Comparison of ENCODE assay signal across 17 cellular contexts in the genomic region with DNA sequence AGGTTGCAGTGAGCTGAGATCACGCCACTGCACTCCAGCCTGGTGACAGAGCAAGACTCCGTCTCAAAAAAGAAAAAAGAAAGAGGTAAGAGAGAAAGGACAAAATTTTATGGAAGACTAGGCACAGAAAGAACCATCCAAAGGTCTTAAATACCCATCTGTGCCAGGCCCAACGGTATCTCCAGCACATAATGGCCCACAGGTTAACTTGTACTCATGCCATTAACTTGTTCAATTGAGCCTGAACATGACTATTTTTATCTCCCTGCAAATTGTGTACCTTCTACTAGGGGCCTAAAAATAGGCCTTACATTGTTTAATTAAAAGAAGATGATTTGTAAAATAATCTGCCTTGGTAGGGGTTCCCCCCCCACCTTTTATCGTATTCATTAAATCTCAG.
"Had no signal": no experiment of that assay in that cellular context is flagged by ENCODE, and none has a peak within 500 bp of the region (broad histone marks: within the 10 kb centered on the region; RNA-seq: fewer than 3 reads in every experiment).

No MANE protein-coding gene starts in this region.

- H3K4me3 Mint-ChIP-seq: activated CD8-positive, alpha-beta memory T cell treated with anti-CD3 and anti-CD28 coated beads, Interleukin-2, amount 10 ng/mL, durations not matched to agents 7 days and 5 days; activated T-cell treated with anti-CD3 and anti-CD28 coated beads, Interleukin-2, amount 50 U/mL, for 4 hours; neural crest cell; WTC11 had no signal

- DNase-seq: activated CD4-positive, alpha-beta T cell treated with anti-CD3 and anti-CD28 coated beads, Interleukin-2, amount 50 U/mL, for 1 hour; activated CD8-positive, alpha-beta memory T cell treated with anti-CD3 and anti-CD28 coated beads, Interleukin-2, amount 10 ng/mL, durations not matched to agents 7 days and 5 days; activated T-cell treated with anti-CD3 and anti-CD28 coated beads, Interleukin-2, amount 50 U/mL, for 4 hours; adrenal gland; foreskin melanocyte; heart right ventricle; mammary epithelial cell; psoas muscle; sigmoid colon; SK-N-SH; spleen; upper lobe of right lung had no signal

- H3K9ac ChIP-seq: SK-N-SH had no signal

- H3K27ac Mint-ChIP-seq: activated CD8-positive, alpha-beta memory T cell treated with anti-CD3 and anti-CD28 coated beads, Interleukin-2, amount 10 ng/mL, durations not matched to agents 7 days and 5 days; WTC11 had no signal

- H3K36me3 ChIP-seq: sigmoid colon had no signal

- H3K4me2 ChIP-seq: SK-N-SH had no signal

- H3K27ac ChIP-seq: adrenal gland, epithelial cell of prostate, heart right ventricle, psoas muscle, sigmoid colon, spleen, thoracic aorta, upper lobe of right lung had no signal

- H3K4me1 ChIP-seq: adrenal gland, psoas muscle, spleen, upper lobe of right lung had no signal

- H3K9me3 Mint-ChIP-seq: activated T-cell treated with anti-CD3 and anti-CD28 coated beads, Interleukin-2, amount 50 U/mL, for 4 hours had no signal

- H3K4me3 ChIP-seq: adrenal gland, heart right ventricle, psoas muscle, sigmoid colon, spleen, thoracic aorta, upper lobe of right lung had no signal

- ATAC-seq: activated CD8-positive, alpha-beta memory T cell treated with anti-CD3 and anti-CD28 coated beads, Interleukin-2, amount 10 ng/mL, durations not matched to agents 7 days and 5 days; activated T-cell treated with anti-CD3 and anti-CD28 coated beads, Interleukin-2, amount 50 U/mL, for 4 hours; psoas muscle; upper lobe of right lung; WTC11 had no signal

- H3K27me3 Mint-ChIP-seq: activated CD8-positive, alpha-beta memory T cell treated with anti-CD3 and anti-CD28 coated beads, Interleukin-2, amount 10 ng/mL, durations not matched to agents 7 days and 5 days had no signal

- H3K27me3 ChIP-seq: adrenal gland, heart right ventricle, sigmoid colon, spleen, upper lobe of right lung had no signal

- H3K9me3 ChIP-seq: adrenal gland, heart right ventricle, psoas muscle, sigmoid colon, SK-N-SH, spleen, thoracic aorta, upper lobe of right lung had no signal

- FAIRE-seq: TTC549 had no signal
